12 cellular contexts compared by ENCODE assay signal in genomic region chr2:144152817-144153271, GRCh38.
DNase-seq lines count a peak whose midpoint lies in the region; ATAC-seq and TF ChIP-seq lines count a peak whose summit lies in the region.
"Had no signal": no experiment of that assay in that cellular context is flagged by ENCODE, and none has a peak within 500 bp of the region (broad histone marks: within the 10 kb centered on the region; RNA-seq: fewer than 3 reads in every experiment).

No MANE protein-coding gene starts in this region.

- ATAC-seq in HG03442 (IDR thresholded peaks at IDR 0.05; ENCODE audit: unreplicated experiment) (peak; percentile 66), GM19397 (IDR thresholded peaks at IDR 0.05; ENCODE audit: unreplicated experiment) (no peak)

- no peak overlapping the region for H3K9ac ChIP-seq in colonic mucosa (ENCODE audit: low read depth in 2 of 2, low read length in 2 of 2)

- H3K27ac ChIP-seq in colonic mucosa: no peak overlapping the region
- H3K27ac ChIP-seq: upper lobe of left lung had no signal

- H3K9me3 ChIP-seq in colonic mucosa: no peaks in the 10 kb centered on the region
- H3K9me3 ChIP-seq: upper lobe of left lung had no signal

- no peak overlapping the region for H3K4me3 ChIP-seq in colonic mucosa
- H3K4me3 ChIP-seq: skin epidermis, upper lobe of left lung had no signal

- H3K27me3 ChIP-seq in colonic mucosa: no peaks in the 10 kb centered on the region
- H3K27me3 ChIP-seq: upper lobe of left lung had no signal

- TF ChIP-seq CTCF in colonic mucosa (IDR thresholded peaks at IDR 0.05): no peak

- H3K4me1 ChIP-seq in colonic mucosa: no peaks in the 10 kb centered on the region

- intact Hi-C loops in colonic mucosa (cut with DNase I): no loop called here

- DNase-seq in EH (ENCODE audit: low read depth): peak; percentile 89
- DNase-seq in amniotic epithelial cell (ENCODE audit: low read depth): peak; percentile 65
- peak; percentile 45 for DNase-seq in medulla oblongata (ENCODE audit: extremely low spot score)
- no peak for DNase-seq in epidermal melanocyte (ENCODE audit: insufficient read length, low spot score)
- no peak for DNase-seq in colonic mucosa
- no peak for DNase-seq in cortex of kidney (lab: John Stamatoyannopoulos, UW)
- DNase-seq: activated T-cell treated with anti-CD3 and anti-CD28 coated beads, Interleukin-2, amount 50 U/mL, for 1 hour; NCI-H446; upper lobe of left lung had no signal

- no peaks in the 10 kb centered on the region for H3K36me3 ChIP-seq in colonic mucosa
- H3K36me3 ChIP-seq: upper lobe of left lung had no signal

Comparison
In these comparisons a context has a peak if more than half of its experiments do, and no peak if none do; other contexts are left out.
1. DNase-seq: peak in EH (single experiment), amniotic epithelial cell (single experiment) and medulla oblongata (single experiment); none in epidermal melanocyte (single experiment), colonic mucosa (single experiment) and cortex of kidney (single experiment).